ENCODE assay signal across 29 cellular contexts in genomic region chr5:1405121-1405520, GRCh38. TPM values are rescaled to one million over a fixed set of nuclear protein-coding genes. Genes with fewer than 3 reads are reported as not detected.
"Had no signal": no experiment of that assay in that cellular context is flagged by ENCODE, and none has a peak within 500 bp of the region (broad histone marks: within the 10 kb centered on the region; RNA-seq: fewer than 3 reads in every experiment).

No MANE protein-coding gene starts in this region.

- DNase-seq: activated CD4-positive, alpha-beta memory T cell treated with anti-CD3 and anti-CD28 coated beads, Interleukin-2, amount 10 ng/mL, durations not matched to agents 7 days and 5 days; activated CD4-positive, alpha-beta T cell treated with anti-CD3 and anti-CD28 coated beads for 1 hour; activated CD4-positive, alpha-beta T cell treated with anti-CD3 and anti-CD28 coated beads, Interleukin-2, amount 10 ng/mL, durations not matched to agents 7 days and 5 days; activated CD8-positive, alpha-beta memory T cell treated with anti-CD3 and anti-CD28 coated beads, Interleukin-2, amount 50 U/mL, for 48 hours; activated T-cell treated with anti-CD3 and anti-CD28 coated beads, Interleukin-2, amount 50 U/mL, for 48 hours; adrenal gland; brain microvascular endothelial cell; caudate nucleus; endodermal cell; foreskin fibroblast; kidney glomerular epithelial cell; midbrain; naive thymus-derived CD4-positive, alpha-beta T cell; nucleus accumbens; stimulated activated CD4-positive, alpha-beta T cell treated with anti-CD3 and anti-CD28 coated beads, Interleukin-12 subunit alpha, Interleukin-12 subunit beta, amount 100 ng/mL, for 4 hours; stimulated activated CD4-positive, alpha-beta T cell treated with anti-CD3 and anti-CD28 coated beads, Interleukin-4, amount 100 ng/mL, for 1 hour; stimulated activated naive CD8-positive, alpha-beta T cell treated with anti-CD3 and anti-CD28 coated beads, Interleukin-15, Interleukin-2, amounts not matched to agents 100 U/mL and 50 U/mL, for 24 hours; testis; trophoblast cell; uterus had no signal

- H3K36me3 Mint-ChIP-seq: activated naive CD8-positive, alpha-beta T cell; naive thymus-derived CD4-positive, alpha-beta T cell had no signal

- H3K4me3 ChIP-seq: adrenal gland, heart left ventricle, left lung, testis, uterus had no signal

- H3K79me2 ChIP-seq: parathyroid adenoma had no signal

- ATAC-seq: esophagus mucosa; heart left ventricle; left lung; naive thymus-derived CD4-positive, alpha-beta T cell; right cardiac atrium; stimulated activated naive CD8-positive, alpha-beta T cell treated with anti-CD3 and anti-CD28 coated beads, Interleukin-15, Interleukin-2, amounts not matched to agents 100 U/mL and 50 U/mL, for 24 hours had no signal

- H3K4me3 Mint-ChIP-seq: activated CD4-positive, alpha-beta memory T cell treated with anti-CD3 and anti-CD28 coated beads, Interleukin-2, amount 10 ng/mL, durations not matched to agents 7 days and 5 days; activated CD4-positive, alpha-beta T cell treated with anti-CD3 and anti-CD28 coated beads, Interleukin-2, amount 10 ng/mL, durations not matched to agents 7 days and 5 days; activated naive CD8-positive, alpha-beta T cell; dendritic cell treated with granulocyte-macrophage colony-stimulating factor and Interleukin-4, amounts not matched to agents 40 ng/mL and 50 ng/mL, for 4 days; endodermal cell; naive thymus-derived CD4-positive, alpha-beta T cell had no signal

- H3K27me3 ChIP-seq: brain microvascular endothelial cell, testis, uterus had no signal

- H3K4me1 ChIP-seq: adrenal gland, heart left ventricle, left lung, parathyroid adenoma, testis, uterus had no signal

- H3K9ac ChIP-seq: parathyroid adenoma had no signal

- H3K27ac Mint-ChIP-seq: activated CD4-positive, alpha-beta memory T cell treated with anti-CD3 and anti-CD28 coated beads, Interleukin-2, amount 10 ng/mL, durations not matched to agents 7 days and 5 days; activated naive CD8-positive, alpha-beta T cell; activated T-helper 2 cell treated with anti-CD3 and anti-CD28 coated beads, Interferon-gamma antibody, Interleukin-2, Interleukin-4, amounts not matched to agents 10 μg/mL and 5 μg/mL and 100 μg/mL, durations not matched to agents 14 hours and 24 hours and 36 hours; dendritic cell treated with granulocyte-macrophage colony-stimulating factor and Interleukin-4, amounts not matched to agents 40 ng/mL and 50 ng/mL, for 4 days; endodermal cell; naive thymus-derived CD4-positive, alpha-beta T cell had no signal

- H3K27me3 Mint-ChIP-seq: activated CD4-positive, alpha-beta T cell treated with anti-CD3 and anti-CD28 coated beads, Interleukin-2, amount 10 ng/mL, durations not matched to agents 7 days and 5 days had no signal

- H3K9me3 ChIP-seq: adrenal gland, heart left ventricle, left lung, testis, uterus had no signal

- H3K4me1 Mint-ChIP-seq: activated CD4-positive, alpha-beta T cell treated with anti-CD3 and anti-CD28 coated beads, Interleukin-2, amount 10 ng/mL, durations not matched to agents 7 days and 5 days; endodermal cell; naive thymus-derived CD4-positive, alpha-beta T cell had no signal

- H3K9me3 Mint-ChIP-seq: activated CD4-positive, alpha-beta memory T cell treated with anti-CD3 and anti-CD28 coated beads, Interleukin-2, amount 10 ng/mL, durations not matched to agents 7 days and 5 days; activated CD4-positive, alpha-beta T cell treated with anti-CD3 and anti-CD28 coated beads, Interleukin-2, amount 10 ng/mL, durations not matched to agents 7 days and 5 days; activated T-helper 2 cell treated with anti-CD3 and anti-CD28 coated beads, Interferon-gamma antibody, Interleukin-2, Interleukin-4, amounts not matched to agents 10 μg/mL and 5 μg/mL and 100 μg/mL, durations not matched to agents 14 hours and 24 hours and 36 hours; dendritic cell treated with granulocyte-macrophage colony-stimulating factor and Interleukin-4, amounts not matched to agents 40 ng/mL and 50 ng/mL, for 4 days; endodermal cell had no signal

- H3K36me3 ChIP-seq: adrenal gland, brain microvascular endothelial cell, heart left ventricle, left lung, uterus had no signal

- H3K27ac ChIP-seq: adrenal gland, brain microvascular endothelial cell, heart left ventricle, left lung, parathyroid adenoma, testis, uterus had no signal

RNA-seq across cellular contexts. Expression of gene SLC6A3, which starts 40.1 kb away (rescaled TPM):
- total RNA-seq: activated CD4-positive, alpha-beta memory T cell treated with anti-CD3 and anti-CD28 coated beads, Interleukin-2, amount 10 ng/mL, durations not matched to agents 7 days and 5 days; activated T-helper 2 cell treated with anti-CD3 and anti-CD28 coated beads, Interferon-gamma antibody, Interleukin-2, Interleukin-4, amounts not matched to agents 10 μg/mL and 5 μg/mL and 100 μg/mL, durations not matched to agents 14 hours and 24 hours and 36 hours; adrenal gland; pulmonary artery endothelial cell; right cardiac atrium had no signal
- polyA plus RNA-seq: naive thymus-derived CD4-positive, alpha-beta T cell; right cardiac atrium had no signal
